ENCODE assay signal across 8 cellular contexts in the genomic region with DNA sequence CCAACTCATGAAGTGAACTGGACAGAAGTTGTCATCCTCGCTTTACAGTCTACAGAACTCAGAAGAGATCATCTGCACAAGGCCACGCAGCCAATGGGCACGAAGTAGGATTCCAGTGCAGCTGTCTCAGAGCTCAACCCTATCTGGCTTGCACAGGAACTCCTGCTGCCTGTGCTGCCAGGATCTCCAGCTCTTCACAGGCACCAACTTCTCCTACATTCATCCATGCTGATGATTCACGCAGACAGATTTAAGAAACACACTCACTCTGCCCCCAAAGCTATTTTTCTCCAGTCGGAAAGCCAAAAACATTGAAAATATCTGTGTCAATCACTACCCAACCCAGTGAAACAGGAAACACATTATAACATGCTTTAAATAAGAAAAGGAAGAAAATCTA.
A peak's percentile ranks its signal among the peaks of the same experiment; 100 is the strongest.
DNase-seq lines count a peak whose midpoint lies in the region; ATAC-seq and TF ChIP-seq lines count a peak whose summit lies in the region.

No MANE protein-coding gene starts in this region.

- H3K9me3 ChIP-seq in Panc1 (ENCODE audit: control insufficient read depth, insufficient read depth, low read depth, low read length) = no peaks in the 10 kb centered on the region
- H3K9me3 ChIP-seq in ovary = no peaks in the 10 kb centered on the region

- no peak overlapping the region for H3K4me3 Mint-ChIP-seq in activated T-cell treated with anti-CD3 and anti-CD28 coated beads, Interleukin-2, amount 50 U/mL, for 4 hours

- H3K36me3 ChIP-seq in BJ (ENCODE audit: control insufficient read depth, insufficient read depth, low read length) = no peaks in the 10 kb centered on the region
- no peaks in the 10 kb centered on the region for H3K36me3 ChIP-seq in Panc1 (ENCODE audit: control insufficient read depth, insufficient read depth, low read length)
- no peaks in the 10 kb centered on the region for H3K36me3 ChIP-seq in ovary

- no peak for TF ChIP-seq EP300 in ovary (IDR thresholded peaks at IDR 0.05)

- no peak for TF ChIP-seq POLR2A in ovary (IDR thresholded peaks at IDR 0.05)

- H3K9me3 Mint-ChIP-seq in activated T-cell treated with anti-CD3 and anti-CD28 coated beads, Interleukin-2, amount 50 U/mL, for 4 hours = no peaks in the 10 kb centered on the region

- no peaks in the 10 kb centered on the region for H3K27me3 ChIP-seq in BJ (ENCODE audit: control insufficient read depth, insufficient read depth, low read length)
- no peaks in the 10 kb centered on the region for H3K27me3 ChIP-seq in Panc1 (ENCODE audit: control insufficient read depth, insufficient read depth, low read length)
- H3K27me3 ChIP-seq in ovary = no peaks in the 10 kb centered on the region

- H3K36me3 Mint-ChIP-seq in activated T-cell treated with anti-CD3 and anti-CD28 coated beads, Interleukin-2, amount 50 U/mL, for 4 hours (ENCODE audit: insufficient read depth) = peaks cover 11% of the 10 kb centered on the region

- CTCF ChIA-PET in BJ (lab: Yijun Ruan, JAX) = interaction anchor here (1.0 to 1.9 kb wide), 2 partner anchors 11 to 13 kb away, joined by 4 to 7 read pairs; no protein-coding TSS in a partner anchor
- CTCF ChIA-PET in Panc1 (lab: Charles Lee) = interaction anchor here (0.6 kb wide), 1 partner anchor 286 kb away, joined by 3 read pairs; no protein-coding TSS in a partner anchor

- POLR2A ChIA-PET in BJ (lab: Charles Lee) (interaction anchor here (0.5 to 1.1 kb wide), 3 partner anchors 9 to 179 kb away, joined by 3 to 14 read pairs (median 4); no protein-coding TSS in a partner anchor), Panc1 (lab: Charles Lee) (no interaction called here)

- H3K4me1 ChIP-seq in Panc1 (ENCODE audit: control insufficient read depth, insufficient read depth, low read length) = peaks cover 53% of the 10 kb centered on the region
- H3K4me1 ChIP-seq in ovary (ENCODE audit: insufficient read depth) = peaks cover 32% of the 10 kb centered on the region

- in situ Hi-C loops in Panc1 (cut with HindIII; ENCODE audit: low pct_unique_long_range_greater_than_20kb, low sequenced_read_pairs) = no loop called here

- no peak overlapping the region for H3K4me3 ChIP-seq in BJ (ENCODE audit: low read depth, low read length)
- H3K4me3 ChIP-seq in Panc1 (ENCODE audit: low read depth in 2 of 2, low read length in 2 of 2) = no peak overlapping the region
- no peak overlapping the region for H3K4me3 ChIP-seq in ovary

- no TSS peak for BruUV-seq in Panc1 (replicated peaks; lab: Mats Ljungman, UMichigan)

- peak; percentile 58 for DNase-seq in BJ (ENCODE audit: low read depth)
- no peak for DNase-seq in Panc1 (ENCODE audit: low read depth, low spot score)
- DNase-seq in fibroblast of peridontal ligament (ENCODE audit: extremely low read depth) = peak; percentile 94
- peak in 4 of 5 donors; percentile 34 to 46 (median 36) for DNase-seq in ovary
- no peak for DNase-seq in activated T-cell treated with anti-CD3 and anti-CD28 coated beads, Interleukin-2, amount 50 U/mL, for 4 hours
- DNase-seq in NCI-H2029 treated with DMSO at 0.1 percent for 48 hours (lab: John Stamatoyannopoulos, UW) = no peak
- no peak for DNase-seq in NCI-H2196 (lab: John Stamatoyannopoulos, UW; ENCODE audit: unreplicated experiment)
- DNase-seq in HUDEP-2 (lab: John Stamatoyannopoulos, UW; ENCODE audit: unreplicated experiment in 76 of 76) = no peak

- TF ChIP-seq CTCF in BJ (IDR thresholded peaks at IDR 0.05; ENCODE audit: insufficient read depth, low read depth, low read length) (no peak), Panc1 (IDR thresholded peaks at IDR 0.05) (no peak), ovary (IDR thresholded peaks at IDR 0.05) (no peak)

- peak; percentile 56; the same call in 1 of the 2 replicates for ATAC-seq in Panc1
- no peak for ATAC-seq in activated T-cell treated with anti-CD3 and anti-CD28 coated beads, Interleukin-2, amount 50 U/mL, for 4 hours

- peak overlapping the region; percentile 5 for H3K27ac ChIP-seq in Panc1 (ENCODE audit: low read length)
- peak overlapping the region in 1 of 2 donors; percentile 51 for H3K27ac ChIP-seq in ovary

- intact Hi-C loops in Panc1 (cut with micrococcal nuclease; ENCODE audit: unreplicated experiment) (no loop called here), ovary (cut with DNase I) (loop anchor here in 3 of 4 donors (10.0 kb wide), 2 partner anchors 96 to 196 kb away; no protein-coding TSS in a partner anchor)

- peaks cover 4% of the 10 kb centered on the region for H3K4me1 Mint-ChIP-seq in activated T-cell treated with anti-CD3 and anti-CD28 coated beads, Interleukin-2, amount 50 U/mL, for 4 hours (ENCODE audit: low read depth)

- H3K27me3 Mint-ChIP-seq in activated T-cell treated with anti-CD3 and anti-CD28 coated beads, Interleukin-2, amount 50 U/mL, for 4 hours (ENCODE audit: low read depth) = no peaks in the 10 kb centered on the region

- 3 to 8% (median 8%) methylated on average over 5 of the region's 5 CpGs for WGBS in ovary, 3 donors

Comparison
In these comparisons a context has a peak if more than half of its experiments do, and no peak if none do; other contexts are left out.
1. DNase-seq: peak in BJ (single experiment), fibroblast of peridontal ligament (single experiment) and ovary (4 of 5); none in Panc1 (single experiment), activated T-cell treated with anti-CD3 and anti-CD28 coated beads, Interleukin-2, amount 50 U/mL, for 4 hours (single experiment), NCI-H2029 treated with DMSO at 0.1 percent for 48 hours (single experiment), NCI-H2196 (single experiment) and HUDEP-2 (0 of 76).